1 cellular context compared by ENCODE assay signal in the genomic region with DNA sequence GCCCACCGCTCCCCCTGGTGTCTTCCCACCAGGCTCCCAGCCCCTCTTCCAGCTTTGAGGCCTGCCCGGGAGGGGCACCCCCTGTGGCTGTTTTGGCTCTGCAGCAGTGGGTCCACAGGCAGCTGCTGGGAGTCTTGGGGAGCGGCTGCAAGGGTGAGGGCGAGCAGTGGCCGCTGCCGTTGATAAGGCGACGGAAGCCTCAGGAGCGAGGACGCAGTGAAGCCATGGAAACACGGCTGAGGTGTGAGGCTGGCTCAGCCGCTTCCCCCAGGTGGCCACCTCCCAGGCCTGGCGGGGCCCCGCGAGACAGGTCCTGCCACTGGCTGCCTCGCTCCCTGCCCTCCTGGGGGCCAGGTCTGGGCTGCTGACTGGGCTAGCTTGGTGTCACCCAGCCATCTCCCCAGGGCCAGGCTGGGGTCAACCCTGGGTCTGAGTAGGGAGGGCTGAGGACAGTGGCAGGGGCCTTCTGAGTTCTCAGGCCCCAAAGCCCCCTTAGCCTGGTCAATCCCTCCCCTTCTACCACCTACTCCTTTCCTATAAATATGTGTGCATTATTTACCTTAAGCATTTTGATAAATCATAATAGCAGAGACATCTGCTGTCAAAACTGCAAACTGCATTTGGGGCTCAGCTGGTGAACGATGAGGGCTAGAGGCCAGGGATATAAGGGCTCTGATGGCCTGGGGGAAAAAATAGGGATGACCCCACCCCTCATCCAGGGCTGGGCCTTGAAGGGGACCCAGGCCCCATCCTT.
TF ChIP-seq lines count a peak whose summit lies in the region.

No MANE protein-coding gene starts in this region.

TF ChIP-seq in K562, 482 proteins besides CTCF, POLR2A, EP300 and RAD21 (continued from another document and continues in another):
- TF ChIP-seq, protein P1, sequence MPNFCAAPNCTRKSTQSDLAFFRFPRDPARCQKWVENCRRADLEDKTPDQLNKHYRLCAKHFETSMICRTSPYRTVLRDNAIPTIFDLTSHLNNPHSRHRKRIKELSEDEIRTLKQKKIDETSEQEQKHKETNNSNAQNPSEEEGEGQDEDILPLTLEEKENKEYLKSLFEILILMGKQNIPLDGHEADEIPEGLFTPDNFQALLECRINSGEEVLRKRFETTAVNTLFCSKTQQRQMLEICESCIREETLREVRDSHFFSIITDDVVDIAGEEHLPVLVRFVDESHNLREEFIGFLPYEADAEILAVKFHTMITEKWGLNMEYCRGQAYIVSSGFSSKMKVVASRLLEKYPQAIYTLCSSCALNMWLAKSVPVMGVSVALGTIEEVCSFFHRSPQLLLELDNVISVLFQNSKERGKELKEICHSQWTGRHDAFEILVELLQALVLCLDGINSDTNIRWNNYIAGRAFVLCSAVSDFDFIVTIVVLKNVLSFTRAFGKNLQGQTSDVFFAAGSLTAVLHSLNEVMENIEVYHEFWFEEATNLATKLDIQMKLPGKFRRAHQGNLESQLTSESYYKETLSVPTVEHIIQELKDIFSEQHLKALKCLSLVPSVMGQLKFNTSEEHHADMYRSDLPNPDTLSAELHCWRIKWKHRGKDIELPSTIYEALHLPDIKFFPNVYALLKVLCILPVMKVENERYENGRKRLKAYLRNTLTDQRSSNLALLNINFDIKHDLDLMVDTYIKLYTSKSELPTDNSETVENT (CRISPR knock-in tag; IDR thresholded peaks at IDR 0.05): peak; percentile 55; the same call in 1 of the 2 replicates
- TF ChIP-seq THRAP3 (IDR thresholded peaks at IDR 0.05; ENCODE audit: borderline replicate concordance) (no peak), JUNB (CRISPR knock-in tag; conservative IDR thresholded peaks at IDR 0.05) (no peak), ZBED1 (IDR thresholded peaks at IDR 0.05) (no peak), ETS2 (tag; IDR thresholded peaks at IDR 0.05; ENCODE audit: borderline replicate concordance, poor library complexity, severe bottlenecking) (no peak), PCBP1 (IDR thresholded peaks at IDR 0.05; ENCODE audit: low read depth, low read length, poor library complexity, severe bottlenecking) (no peak), ZNF696 (CRISPR knock-in tag; conservative IDR thresholded peaks at IDR 0.05) (no peak), NBN (IDR thresholded peaks at IDR 0.05; ENCODE audit: low read depth) (no peak), KAT8 (IDR thresholded peaks at IDR 0.05; ENCODE audit: low read depth) (no peak), PHF8 (IDR thresholded peaks at IDR 0.05; ENCODE audit: borderline replicate concordance, low read length) (0 out of 2 replicates have a peak, but pooled peaks have one; percentile 6), ZNF551 (CRISPR knock-in tag; IDR thresholded peaks at IDR 0.05) (no peak), NR2F6 (CRISPR knock-in tag; IDR thresholded peaks at IDR 0.05) (0 out of 2 replicates have a peak, but pooled peaks have one; percentile 34), POLR3A (IDR thresholded peaks at IDR 0.05; ENCODE audit: borderline replicate concordance, extremely low read depth, insufficient read depth, insufficient read length) (no peak), ARHGAP35 (IDR thresholded peaks at IDR 0.05; ENCODE audit: partially characterized antibody) (no peak), ZNF217 (CRISPR knock-in tag; IDR thresholded peaks at IDR 0.05) (no peak), SAFB (IDR thresholded peaks at IDR 0.05; ENCODE audit: borderline replicate concordance, low read depth, low read length) (no peak), CTBP1 (IDR thresholded peaks at IDR 0.05; ENCODE audit: borderline replicate concordance) (peak; percentile 46; the same call in 1 of the 2 replicates), POLR3G (IDR thresholded peaks at IDR 0.05; ENCODE audit: extremely low read depth, insufficient read length, insufficient replicate concordance) (no peak), RFX5 (IDR thresholded peaks at IDR 0.05; ENCODE audit: low read depth, low read length) (no peak), FOXJ2 (tag; IDR thresholded peaks at IDR 0.05) (no peak), PHF21A (IDR thresholded peaks at IDR 0.05; ENCODE audit: borderline replicate concordance, low read depth) (no peak), CHD4 (IDR thresholded peaks at IDR 0.05; ENCODE audit: insufficient read depth, insufficient replicate concordance, low read depth, low read length, poor library complexity, severe bottlenecking) (no peak), BRD4 (IDR thresholded peaks at IDR 0.05) (no peak), TRIM24 (IDR thresholded peaks at IDR 0.05) (no peak), RFX1 (IDR thresholded peaks at IDR 0.05) (peak; percentile 81), SMAD1 (IDR thresholded peaks at IDR 0.05; ENCODE audit: low read depth, low read length, partially characterized antibody) (no peak), ZNF77 (CRISPR knock-in tag; IDR thresholded peaks at IDR 0.05) (no peak), U2AF2 (optimal IDR thresholded peaks at IDR 0.05; ENCODE audit: low read depth, low read length) (no peak)
- TF ChIP-seq, protein P2, sequence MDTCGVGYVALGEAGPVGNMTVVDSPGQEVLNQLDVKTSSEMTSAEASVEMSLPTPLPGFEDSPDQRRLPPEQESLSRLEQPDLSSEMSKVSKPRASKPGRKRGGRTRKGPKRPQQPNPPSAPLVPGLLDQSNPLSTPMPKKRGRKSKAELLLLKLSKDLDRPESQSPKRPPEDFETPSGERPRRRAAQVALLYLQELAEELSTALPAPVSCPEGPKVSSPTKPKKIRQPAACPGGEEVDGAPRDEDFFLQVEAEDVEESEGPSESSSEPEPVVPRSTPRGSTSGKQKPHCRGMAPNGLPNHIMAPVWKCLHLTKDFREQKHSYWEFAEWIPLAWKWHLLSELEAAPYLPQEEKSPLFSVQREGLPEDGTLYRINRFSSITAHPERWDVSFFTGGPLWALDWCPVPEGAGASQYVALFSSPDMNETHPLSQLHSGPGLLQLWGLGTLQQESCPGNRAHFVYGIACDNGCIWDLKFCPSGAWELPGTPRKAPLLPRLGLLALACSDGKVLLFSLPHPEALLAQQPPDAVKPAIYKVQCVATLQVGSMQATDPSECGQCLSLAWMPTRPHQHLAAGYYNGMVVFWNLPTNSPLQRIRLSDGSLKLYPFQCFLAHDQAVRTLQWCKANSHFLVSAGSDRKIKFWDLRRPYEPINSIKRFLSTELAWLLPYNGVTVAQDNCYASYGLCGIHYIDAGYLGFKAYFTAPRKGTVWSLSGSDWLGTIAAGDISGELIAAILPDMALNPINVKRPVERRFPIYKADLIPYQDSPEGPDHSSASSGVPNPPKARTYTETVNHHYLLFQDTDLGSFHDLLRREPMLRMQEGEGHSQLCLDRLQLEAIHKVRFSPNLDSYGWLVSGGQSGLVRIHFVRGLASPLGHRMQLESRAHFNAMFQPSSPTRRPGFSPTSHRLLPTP (IDR thresholded peaks at IDR 0.05; ENCODE audit: borderline replicate concordance, extremely low read depth, insufficient read length): no peak
- TF ChIP-seq, protein P3, sequence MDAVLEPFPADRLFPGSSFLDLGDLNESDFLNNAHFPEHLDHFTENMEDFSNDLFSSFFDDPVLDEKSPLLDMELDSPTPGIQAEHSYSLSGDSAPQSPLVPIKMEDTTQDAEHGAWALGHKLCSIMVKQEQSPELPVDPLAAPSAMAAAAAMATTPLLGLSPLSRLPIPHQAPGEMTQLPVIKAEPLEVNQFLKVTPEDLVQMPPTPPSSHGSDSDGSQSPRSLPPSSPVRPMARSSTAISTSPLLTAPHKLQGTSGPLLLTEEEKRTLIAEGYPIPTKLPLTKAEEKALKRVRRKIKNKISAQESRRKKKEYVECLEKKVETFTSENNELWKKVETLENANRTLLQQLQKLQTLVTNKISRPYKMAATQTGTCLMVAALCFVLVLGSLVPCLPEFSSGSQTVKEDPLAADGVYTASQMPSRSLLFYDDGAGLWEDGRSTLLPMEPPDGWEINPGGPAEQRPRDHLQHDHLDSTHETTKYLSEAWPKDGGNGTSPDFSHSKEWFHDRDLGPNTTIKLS (IDR thresholded peaks at IDR 0.05; ENCODE audit: borderline replicate concordance, low read depth): no peak
- TF ChIP-seq, protein P4, sequence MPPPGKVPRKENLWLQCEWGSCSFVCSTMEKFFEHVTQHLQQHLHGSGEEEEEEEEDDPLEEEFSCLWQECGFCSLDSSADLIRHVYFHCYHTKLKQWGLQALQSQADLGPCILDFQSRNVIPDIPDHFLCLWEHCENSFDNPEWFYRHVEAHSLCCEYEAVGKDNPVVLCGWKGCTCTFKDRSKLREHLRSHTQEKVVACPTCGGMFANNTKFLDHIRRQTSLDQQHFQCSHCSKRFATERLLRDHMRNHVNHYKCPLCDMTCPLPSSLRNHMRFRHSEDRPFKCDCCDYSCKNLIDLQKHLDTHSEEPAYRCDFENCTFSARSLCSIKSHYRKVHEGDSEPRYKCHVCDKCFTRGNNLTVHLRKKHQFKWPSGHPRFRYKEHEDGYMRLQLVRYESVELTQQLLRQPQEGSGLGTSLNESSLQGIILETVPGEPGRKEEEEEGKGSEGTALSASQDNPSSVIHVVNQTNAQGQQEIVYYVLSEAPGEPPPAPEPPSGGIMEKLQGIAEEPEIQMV (tag; conservative IDR thresholded peaks at IDR 0.05; ENCODE audit: low read depth): no peak
- TF ChIP-seq, protein P5, sequence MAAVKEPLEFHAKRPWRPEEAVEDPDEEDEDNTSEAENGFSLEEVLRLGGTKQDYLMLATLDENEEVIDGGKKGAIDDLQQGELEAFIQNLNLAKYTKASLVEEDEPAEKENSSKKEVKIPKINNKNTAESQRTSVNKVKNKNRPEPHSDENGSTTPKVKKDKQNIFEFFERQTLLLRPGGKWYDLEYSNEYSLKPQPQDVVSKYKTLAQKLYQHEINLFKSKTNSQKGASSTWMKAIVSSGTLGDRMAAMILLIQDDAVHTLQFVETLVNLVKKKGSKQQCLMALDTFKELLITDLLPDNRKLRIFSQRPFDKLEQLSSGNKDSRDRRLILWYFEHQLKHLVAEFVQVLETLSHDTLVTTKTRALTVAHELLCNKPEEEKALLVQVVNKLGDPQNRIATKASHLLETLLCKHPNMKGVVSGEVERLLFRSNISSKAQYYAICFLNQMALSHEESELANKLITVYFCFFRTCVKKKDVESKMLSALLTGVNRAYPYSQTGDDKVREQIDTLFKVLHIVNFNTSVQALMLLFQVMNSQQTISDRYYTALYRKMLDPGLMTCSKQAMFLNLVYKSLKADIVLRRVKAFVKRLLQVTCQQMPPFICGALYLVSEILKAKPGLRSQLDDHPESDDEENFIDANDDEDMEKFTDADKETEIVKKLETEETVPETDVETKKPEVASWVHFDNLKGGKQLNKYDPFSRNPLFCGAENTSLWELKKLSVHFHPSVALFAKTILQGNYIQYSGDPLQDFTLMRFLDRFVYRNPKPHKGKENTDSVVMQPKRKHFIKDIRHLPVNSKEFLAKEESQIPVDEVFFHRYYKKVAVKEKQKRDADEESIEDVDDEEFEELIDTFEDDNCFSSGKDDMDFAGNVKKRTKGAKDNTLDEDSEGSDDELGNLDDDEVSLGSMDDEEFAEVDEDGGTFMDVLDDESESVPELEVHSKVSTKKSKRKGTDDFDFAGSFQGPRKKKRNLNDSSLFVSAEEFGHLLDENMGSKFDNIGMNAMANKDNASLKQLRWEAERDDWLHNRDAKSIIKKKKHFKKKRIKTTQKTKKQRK (IDR thresholded peaks at IDR 0.05; ENCODE audit: borderline replicate concordance, low read depth, low read length): no peak
- TF ChIP-seq, protein P6, sequence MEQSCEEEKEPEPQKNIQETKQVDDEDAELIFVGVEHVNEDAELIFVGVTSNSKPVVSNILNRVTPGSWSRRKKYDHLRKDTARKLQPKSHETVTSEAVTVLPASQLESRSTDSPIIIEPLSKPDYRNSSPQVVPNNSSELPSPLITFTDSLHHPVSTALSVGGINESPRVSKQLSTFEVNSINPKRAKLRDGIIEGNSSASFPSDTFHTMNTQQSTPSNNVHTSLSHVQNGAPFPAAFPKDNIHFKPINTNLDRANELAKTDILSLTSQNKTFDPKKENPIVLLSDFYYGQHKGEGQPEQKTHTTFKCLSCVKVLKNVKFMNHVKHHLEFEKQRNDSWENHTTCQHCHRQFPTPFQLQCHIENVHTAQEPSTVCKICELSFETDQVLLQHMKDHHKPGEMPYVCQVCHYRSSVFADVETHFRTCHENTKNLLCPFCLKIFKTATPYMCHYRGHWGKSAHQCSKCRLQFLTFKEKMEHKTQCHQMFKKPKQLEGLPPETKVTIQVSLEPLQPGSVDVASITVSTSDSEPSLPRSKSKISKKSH (CRISPR knock-in tag; IDR thresholded peaks at IDR 0.05): no peak
- TF ChIP-seq, protein P7, sequence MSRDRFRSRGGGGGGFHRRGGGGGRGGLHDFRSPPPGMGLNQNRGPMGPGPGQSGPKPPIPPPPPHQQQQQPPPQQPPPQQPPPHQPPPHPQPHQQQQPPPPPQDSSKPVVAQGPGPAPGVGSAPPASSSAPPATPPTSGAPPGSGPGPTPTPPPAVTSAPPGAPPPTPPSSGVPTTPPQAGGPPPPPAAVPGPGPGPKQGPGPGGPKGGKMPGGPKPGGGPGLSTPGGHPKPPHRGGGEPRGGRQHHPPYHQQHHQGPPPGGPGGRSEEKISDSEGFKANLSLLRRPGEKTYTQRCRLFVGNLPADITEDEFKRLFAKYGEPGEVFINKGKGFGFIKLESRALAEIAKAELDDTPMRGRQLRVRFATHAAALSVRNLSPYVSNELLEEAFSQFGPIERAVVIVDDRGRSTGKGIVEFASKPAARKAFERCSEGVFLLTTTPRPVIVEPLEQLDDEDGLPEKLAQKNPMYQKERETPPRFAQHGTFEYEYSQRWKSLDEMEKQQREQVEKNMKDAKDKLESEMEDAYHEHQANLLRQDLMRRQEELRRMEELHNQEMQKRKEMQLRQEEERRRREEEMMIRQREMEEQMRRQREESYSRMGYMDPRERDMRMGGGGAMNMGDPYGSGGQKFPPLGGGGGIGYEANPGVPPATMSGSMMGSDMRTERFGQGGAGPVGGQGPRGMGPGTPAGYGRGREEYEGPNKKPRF (IDR thresholded peaks at IDR 0.05; ENCODE audit: low read depth, low read length): no peak
- TF ChIP-seq, protein P8, sequence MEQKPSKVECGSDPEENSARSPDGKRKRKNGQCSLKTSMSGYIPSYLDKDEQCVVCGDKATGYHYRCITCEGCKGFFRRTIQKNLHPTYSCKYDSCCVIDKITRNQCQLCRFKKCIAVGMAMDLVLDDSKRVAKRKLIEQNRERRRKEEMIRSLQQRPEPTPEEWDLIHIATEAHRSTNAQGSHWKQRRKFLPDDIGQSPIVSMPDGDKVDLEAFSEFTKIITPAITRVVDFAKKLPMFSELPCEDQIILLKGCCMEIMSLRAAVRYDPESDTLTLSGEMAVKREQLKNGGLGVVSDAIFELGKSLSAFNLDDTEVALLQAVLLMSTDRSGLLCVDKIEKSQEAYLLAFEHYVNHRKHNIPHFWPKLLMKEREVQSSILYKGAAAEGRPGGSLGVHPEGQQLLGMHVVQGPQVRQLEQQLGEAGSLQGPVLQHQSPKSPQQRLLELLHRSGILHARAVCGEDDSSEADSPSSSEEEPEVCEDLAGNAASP (IDR thresholded peaks at IDR 0.05): no peak
- TF ChIP-seq, protein P9, sequence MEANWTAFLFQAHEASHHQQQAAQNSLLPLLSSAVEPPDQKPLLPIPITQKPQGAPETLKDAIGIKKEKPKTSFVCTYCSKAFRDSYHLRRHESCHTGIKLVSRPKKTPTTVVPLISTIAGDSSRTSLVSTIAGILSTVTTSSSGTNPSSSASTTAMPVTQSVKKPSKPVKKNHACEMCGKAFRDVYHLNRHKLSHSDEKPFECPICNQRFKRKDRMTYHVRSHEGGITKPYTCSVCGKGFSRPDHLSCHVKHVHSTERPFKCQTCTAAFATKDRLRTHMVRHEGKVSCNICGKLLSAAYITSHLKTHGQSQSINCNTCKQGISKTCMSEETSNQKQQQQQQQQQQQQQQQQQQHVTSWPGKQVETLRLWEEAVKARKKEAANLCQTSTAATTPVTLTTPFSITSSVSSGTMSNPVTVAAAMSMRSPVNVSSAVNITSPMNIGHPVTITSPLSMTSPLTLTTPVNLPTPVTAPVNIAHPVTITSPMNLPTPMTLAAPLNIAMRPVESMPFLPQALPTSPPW (CRISPR knock-in tag; IDR thresholded peaks at IDR 0.05): peak; percentile 10; the same call in 1 of the 2 replicates
- TF ChIP-seq, protein P10, sequence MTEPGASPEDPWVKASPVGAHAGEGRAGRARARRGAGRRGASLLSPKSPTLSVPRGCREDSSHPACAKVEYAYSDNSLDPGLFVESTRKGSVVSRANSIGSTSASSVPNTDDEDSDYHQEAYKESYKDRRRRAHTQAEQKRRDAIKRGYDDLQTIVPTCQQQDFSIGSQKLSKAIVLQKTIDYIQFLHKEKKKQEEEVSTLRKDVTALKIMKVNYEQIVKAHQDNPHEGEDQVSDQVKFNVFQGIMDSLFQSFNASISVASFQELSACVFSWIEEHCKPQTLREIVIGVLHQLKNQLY (CRISPR knock-in tag; conservative IDR thresholded peaks at IDR 0.05): no peak
